In genomic region chr17:21005803-21006202, GRCh38 we compare ENCODE assay signal across 28 cellular contexts. TPM values are rescaled to one million over a fixed set of nuclear protein-coding genes. Genes with fewer than 3 reads are reported as not detected.
A peak's percentile ranks its signal among the peaks of the same experiment; 100 is the strongest.
DNase-seq lines count a peak whose midpoint lies in the region; ATAC-seq, FAIRE-seq and TF ChIP-seq lines count a peak whose summit lies in the region.
"Had no signal": no experiment of that assay in that cellular context is flagged by ENCODE, and none has a peak within 500 bp of the region (broad histone marks: within the 10 kb centered on the region; RNA-seq: fewer than 3 reads in every experiment).

No MANE protein-coding gene starts in this region.

- DNase-seq in GM12892 (ENCODE audit: insufficient read length) (no peak), endothelial cell (ENCODE audit: low spot score) (no peak), progenitor cell of endocrine pancreas (ENCODE audit: low spot score, unreplicated experiment) (no peak), SIG-M5 (lab: John Stamatoyannopoulos, UW) (no peak), testis (no peak)
- DNase-seq: activated naive CD8-positive, alpha-beta T cell treated with anti-CD3 and anti-CD28 coated beads, Interleukin-2, amount 10 ng/mL, durations not matched to agents 7 days and 5 days; effector memory CD4-positive, alpha-beta T cell; EL; hypothalamus; left ventricle myocardium superior; midbrain; NCI-H1105 treated with DMSO at 0.1 percent for 48 hours; NCI-H2081; NCI-H226; NCI-H748 treated with DMSO at 0.1 percent for 48 hours; stimulated activated CD4-positive, alpha-beta T cell treated with anti-CD3 and anti-CD28 coated beads, Interleukin-2, amount 100 ng/mL, for 24 hours had no signal

- H3K27ac Mint-ChIP-seq in endothelial cell (ENCODE audit: unreplicated experiment) (peak overlapping the region; percentile 36), progenitor cell of endocrine pancreas (peak overlapping the region; percentile 62)
- H3K27ac Mint-ChIP-seq: activated naive CD8-positive, alpha-beta T cell treated with anti-CD3 and anti-CD28 coated beads, Interleukin-2, amount 10 ng/mL, durations not matched to agents 7 days and 5 days; neural progenitor cell; T-helper 1 cell treated with Interleukin-12 subunit alpha and Interleukin-12 subunit beta and Interleukin-4 antibody, amounts not matched to agents 30 μg/mL and 1 μg/mL, for 36 hours had no signal

- TF ChIP-seq CTCF in 22Rv1 (IDR thresholded peaks at IDR 0.05) (no peak), endothelial cell (IDR thresholded peaks at IDR 0.05; ENCODE audit: unreplicated experiment) (no peak), progenitor cell of endocrine pancreas (IDR thresholded peaks at IDR 0.05; ENCODE audit: unreplicated experiment) (no peak), testis (IDR thresholded peaks at IDR 0.05) (no peak)

- H3K4me3 ChIP-seq in testis, result no peak overlapping the region
- H3K4me3 ChIP-seq: body of pancreas, gastroesophageal sphincter, neural progenitor cell, SK-N-MC, vagina had no signal

- no peak for ATAC-seq in GM18858 (IDR thresholded peaks at IDR 0.05; ENCODE audit: unreplicated experiment)
- ATAC-seq: body of pancreas, gastroesophageal sphincter, left ventricle myocardium superior had no signal

- H3K4me3 Mint-ChIP-seq in endothelial cell (ENCODE audit: unreplicated experiment) (peak overlapping the region; percentile 42), progenitor cell of endocrine pancreas (ENCODE audit: low read depth) (no peak overlapping the region)
- H3K4me3 Mint-ChIP-seq: activated naive CD8-positive, alpha-beta T cell treated with anti-CD3 and anti-CD28 coated beads, Interleukin-2, amount 10 ng/mL, durations not matched to agents 7 days and 5 days; IgD-negative memory B cell; neural progenitor cell; T-helper 1 cell treated with Interleukin-12 subunit alpha and Interleukin-12 subunit beta and Interleukin-4 antibody, amounts not matched to agents 30 μg/mL and 1 μg/mL, for 36 hours had no signal

- H3K27ac ChIP-seq in 22Rv1 (peak overlapping the region; percentile 13; the same call in 1 of the 2 replicates), testis (peak overlapping the region in 1 of 2 donors; percentile 56)
- H3K27ac ChIP-seq: body of pancreas, C4-2B, neural progenitor cell, SK-N-MC, vagina had no signal

- H3K27me3 ChIP-seq in testis, result no peaks in the 10 kb centered on the region
- H3K27me3 ChIP-seq: body of pancreas, gastroesophageal sphincter, neural progenitor cell, vagina had no signal

- no peak for FAIRE-seq in GM12892 (lab: Jason Lieb, UNC)
- FAIRE-seq: colon, GM19239 had no signal

- WGBS in testis, 2 donors, result 48 to 56% methylated on average over 5 of the region's 5 CpGs

- TF ChIP-seq POLR2A in GM12892 (IDR thresholded peaks at IDR 0.05; ENCODE audit: low read depth, low read length) (peak; percentile 24; the same call in 1 of the 2 replicates), testis (IDR thresholded peaks at IDR 0.05) (no peak)

- H3K9me3 Mint-ChIP-seq in endothelial cell (ENCODE audit: unreplicated experiment) (no peaks in the 10 kb centered on the region), progenitor cell of endocrine pancreas (ENCODE audit: low read depth) (no peaks in the 10 kb centered on the region)
- H3K9me3 Mint-ChIP-seq: activated naive CD8-positive, alpha-beta T cell treated with anti-CD3 and anti-CD28 coated beads, Interleukin-2, amount 10 ng/mL, durations not matched to agents 7 days and 5 days; IgD-negative memory B cell; neural progenitor cell; T-helper 1 cell treated with Interleukin-12 subunit alpha and Interleukin-12 subunit beta and Interleukin-4 antibody, amounts not matched to agents 30 μg/mL and 1 μg/mL, for 36 hours had no signal

- H3K9me3 ChIP-seq in testis, result no peaks in the 10 kb centered on the region
- H3K9me3 ChIP-seq: body of pancreas, gastroesophageal sphincter, vagina had no signal

- H3K36me3 ChIP-seq in testis (ENCODE audit: low read depth, missing control alignments), result no peaks in the 10 kb centered on the region

- H3K36me3 Mint-ChIP-seq in endothelial cell (ENCODE audit: low read depth, unreplicated experiment) (peaks cover 63% of the 10 kb centered on the region), progenitor cell of endocrine pancreas (ENCODE audit: insufficient read depth) (peaks cover 44% of the 10 kb centered on the region)

- intact Hi-C loops in testis (cut with DNase I; ENCODE audit: low total_unique reads), result no loop called here

- H3K4me1 ChIP-seq in testis, result peaks cover 30% of the 10 kb centered on the region
- H3K4me1 ChIP-seq: body of pancreas, neural progenitor cell had no signal

- H3K27me3 Mint-ChIP-seq in endothelial cell (ENCODE audit: unreplicated experiment) (peaks cover 11% of the 10 kb centered on the region), progenitor cell of endocrine pancreas (no peaks in the 10 kb centered on the region)
- H3K27me3 Mint-ChIP-seq: activated naive CD8-positive, alpha-beta T cell treated with anti-CD3 and anti-CD28 coated beads, Interleukin-2, amount 10 ng/mL, durations not matched to agents 7 days and 5 days; IgD-negative memory B cell had no signal

- H3K4me1 Mint-ChIP-seq in endothelial cell (ENCODE audit: unreplicated experiment) (peaks cover 25% of the 10 kb centered on the region), progenitor cell of endocrine pancreas (ENCODE audit: low read depth) (peaks cover 3% of the 10 kb centered on the region)

RNA-seq across cellular contexts. Expression of gene USP22, which starts 37.0 kb away (rescaled TPM):
- polyA plus RNA-seq in GM12892 (2012; ENCODE audit: missing spikeins), result 48.8 TPM
- total RNA-seq in endothelial cell (ENCODE audit: unreplicated experiment) (294 TPM), progenitor cell of endocrine pancreas (368 and 373 TPM in 2 replicates), testis (100 to 1,000 TPM; 161 to 216 TPM)
- 96.3 TPM for polyA plus RNA-seq in testis (ENCODE audit: insufficient read depth, low read depth, low replicate concordance)
